8 cellular contexts compared by ENCODE assay signal in the genomic region with DNA sequence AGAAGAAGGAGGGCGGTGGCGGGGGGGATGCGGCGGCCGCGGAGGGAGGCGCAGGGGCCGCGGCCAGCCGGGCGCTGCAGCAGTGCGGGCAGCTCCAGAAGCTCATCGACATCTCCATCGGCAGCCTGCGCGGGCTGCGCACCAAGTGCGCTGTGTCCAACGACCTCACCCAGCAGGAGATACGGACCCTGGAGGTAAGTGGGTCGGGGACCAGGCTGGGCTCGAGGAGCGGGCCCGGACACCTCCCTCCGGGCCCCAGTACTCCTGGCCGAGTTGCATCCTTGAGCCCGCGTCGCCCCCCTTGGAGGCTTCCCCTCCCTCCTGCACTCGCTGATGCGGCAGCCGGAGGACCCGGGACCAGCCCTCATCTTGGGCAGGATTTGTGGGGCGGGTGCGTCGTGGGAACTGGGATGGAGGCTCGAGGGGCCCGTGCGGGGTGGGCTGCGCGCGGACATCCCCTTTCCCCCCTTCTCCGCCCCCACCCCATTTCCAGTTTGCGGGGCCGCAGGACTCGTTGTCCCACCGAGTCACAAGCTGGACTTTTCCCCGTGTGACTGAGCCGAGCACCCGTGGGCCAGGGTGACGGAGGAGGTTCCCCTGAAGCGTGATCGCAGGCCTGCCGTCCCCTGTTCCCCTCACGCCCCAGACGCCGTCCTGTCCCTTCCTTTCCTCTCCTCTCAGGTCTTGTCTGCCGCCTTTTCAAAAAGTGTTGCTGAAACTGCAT. TPM values are rescaled to one million over a fixed set of nuclear protein-coding genes. Genes with fewer than 3 reads are reported as not detected.
DNase-seq lines count a peak whose midpoint lies in the region; ATAC-seq and TF ChIP-seq lines count a peak whose summit lies in the region.

No MANE protein-coding gene starts in this region.

- intact Hi-C loops in prostate gland (cut with DNase I), result loop anchor here (5.0 to 10.0 kb wide), 3 partner anchors 102 to 215 kb away; no protein-coding TSS in a partner anchor

- H3K27ac ChIP-seq in WERI-Rb-1 (peak overlapping the region; percentile 77), gastroesophageal sphincter (peak overlapping the region; percentile 62 to 92 (median 86)), prostate gland (peak overlapping the region; percentile 74 to 80)

- peak; percentile 5 for ATAC-seq in activated T-cell treated with anti-CD3 and anti-CD28 coated beads, Interleukin-2, amount 50 U/mL, for 4 hours
- no peak for ATAC-seq in gastroesophageal sphincter
- no peak for ATAC-seq in HG03135 (IDR thresholded peaks at IDR 0.05; ENCODE audit: unreplicated experiment)
- no peak for ATAC-seq in GM18520 (IDR thresholded peaks at IDR 0.05; ENCODE audit: unreplicated experiment)
- ATAC-seq in HG03460 (IDR thresholded peaks at IDR 0.05; ENCODE audit: unreplicated experiment), result no peak

- no peak for DNase-seq in activated T-cell treated with anti-CD3 and anti-CD28 coated beads, Interleukin-2, amount 50 U/mL, for 4 hours
- DNase-seq in activated T-cell treated with anti-CD3 and anti-CD28 coated beads for 4 hours (no peak), WERI-Rb-1 (peak; percentile 12), prostate gland (ENCODE audit: low spot score) (peak; percentile 24)

- H3K4me1 ChIP-seq in gastroesophageal sphincter (peaks cover 0 to 32% (median 15%) of the 10 kb centered on the region in 3 donors), prostate gland (replicated peaks) (peaks cover 2% of the 10 kb centered on the region)

- no peaks in the 10 kb centered on the region for H3K9me3 Mint-ChIP-seq in activated T-cell treated with anti-CD3 and anti-CD28 coated beads, Interleukin-2, amount 50 U/mL, for 4 hours

- no peaks in the 10 kb centered on the region for H3K27me3 Mint-ChIP-seq in activated T-cell treated with anti-CD3 and anti-CD28 coated beads, Interleukin-2, amount 50 U/mL, for 4 hours (ENCODE audit: low read depth)

- no peak for TF ChIP-seq POLR2A in gastroesophageal sphincter (IDR thresholded peaks at IDR 0.05)
- no peak for TF ChIP-seq POLR2A in prostate gland (IDR thresholded peaks at IDR 0.05)

- H3K4me3 ChIP-seq in WERI-Rb-1 (ENCODE audit: low read depth, low read length), result peak overlapping the region; percentile 85
- peak overlapping the region; percentile 85 to 91 for H3K4me3 ChIP-seq in gastroesophageal sphincter
- peak overlapping the region; percentile 63 to 70 for H3K4me3 ChIP-seq in prostate gland

- H3K36me3 Mint-ChIP-seq in activated T-cell treated with anti-CD3 and anti-CD28 coated beads, Interleukin-2, amount 50 U/mL, for 4 hours (ENCODE audit: insufficient read depth), result peaks cover 4% of the 10 kb centered on the region

- H3K36me3 ChIP-seq in WERI-Rb-1, result peaks cover 9% of the 10 kb centered on the region; the same call in 1 of the 2 replicates
- no peaks in the 10 kb centered on the region for H3K36me3 ChIP-seq in gastroesophageal sphincter
- no peaks in the 10 kb centered on the region for H3K36me3 ChIP-seq in prostate gland

- WGBS in gastroesophageal sphincter (ENCODE audit: low coverage in 1 of 2), 2 donors, result 2% methylated on average over 11 of the region's 58 CpGs; no CpG with 5 or more reads in 1 of the 2 donors
- 1% methylated on average over 50 of the region's 58 CpGs for WGBS in prostate gland

- H3K27me3 ChIP-seq in WERI-Rb-1 (ENCODE audit: insufficient read depth, low read depth, severe bottlenecking) (no peaks in the 10 kb centered on the region), gastroesophageal sphincter (no peaks in the 10 kb centered on the region), prostate gland (replicated peaks; ENCODE audit: insufficient read depth) (no peaks in the 10 kb centered on the region)

- TF ChIP-seq CTCF in WERI-Rb-1 (IDR thresholded peaks at IDR 0.05; ENCODE audit: low read depth, low read length) (no peak), gastroesophageal sphincter (IDR thresholded peaks at IDR 0.05) (no peak), prostate gland (IDR thresholded peaks at IDR 0.05) (no peak)

- peaks cover 31% of the 10 kb centered on the region for H3K4me1 Mint-ChIP-seq in activated T-cell treated with anti-CD3 and anti-CD28 coated beads, Interleukin-2, amount 50 U/mL, for 4 hours (ENCODE audit: low read depth)

- H3K9me3 ChIP-seq in WERI-Rb-1 (ENCODE audit: severe bottlenecking) (no peaks in the 10 kb centered on the region), gastroesophageal sphincter (no peaks in the 10 kb centered on the region), prostate gland (no peaks in the 10 kb centered on the region)

- TF ChIP-seq EP300 in gastroesophageal sphincter (IDR thresholded peaks at IDR 0.05), result no peak

- H3K4me3 Mint-ChIP-seq in activated T-cell treated with anti-CD3 and anti-CD28 coated beads, Interleukin-2, amount 50 U/mL, for 4 hours, result peak overlapping the region; percentile 86

RNA-seq across cellular contexts. Expression of a gene that starts 0.6 kb away (rescaled TPM):
- 10 to 100 TPM; 52.1 to 63.5 (median 56.8) TPM for total RNA-seq in activated T-cell treated with anti-CD3 and anti-CD28 coated beads, Interleukin-2, amount 50 U/mL, for 4 hours
- total RNA-seq in gastroesophageal sphincter (10 to 100 TPM in 3 of 4 donors, 1 to 10 TPM in 1; 10.0 to 15.2 (median 13.9) TPM), prostate gland (10 to 100 TPM; 11.5 to 23.7 TPM)

Comparison
In these comparisons a context has a peak if more than half of its experiments do, and no peak if none do; other contexts are left out.
1. ATAC-seq: peak in activated T-cell treated with anti-CD3 and anti-CD28 coated beads, Interleukin-2, amount 50 U/mL, for 4 hours (2 of 2); none in gastroesophageal sphincter (single experiment), HG03135 (single experiment), GM18520 (single experiment) and HG03460 (single experiment).
2. DNase-seq: peak in WERI-Rb-1 (single experiment) and prostate gland (single experiment); none in activated T-cell treated with anti-CD3 and anti-CD28 coated beads, Interleukin-2, amount 50 U/mL, for 4 hours (single experiment) and activated T-cell treated with anti-CD3 and anti-CD28 coated beads for 4 hours (single experiment).
3. Peak in every context shown above with its lines, with median percentiles within 50 percentile points of each other: H3K27ac ChIP-seq and H3K4me3 ChIP-seq.